Comparison of ENCODE assay signal across 8 cellular contexts in genomic region chrX:118495061-118495921, GRCh38. TPM values are rescaled to one million over a fixed set of nuclear protein-coding genes. Genes with fewer than 3 reads are reported as not detected.
DNase-seq lines count a peak whose midpoint lies in the region; TF ChIP-seq lines count a peak whose summit lies in the region.

Gene DOCK11, plus strand, starts transcription at chrX:118495815. Its CDS starts 157 bp downstream, at chrX:118495972.

- peaks cover 2% of the 10 kb centered on the region for H3K36me3 Mint-ChIP-seq in activated naive CD8-positive, alpha-beta T cell treated with anti-CD3 and anti-CD28 coated beads for 36 hours

- whole genome bisulfite sequencing in thyroid gland, 2 donors: no CpG with 5 or more reads among the region's 64 CpGs

- H3K4me3 Mint-ChIP-seq in activated naive CD8-positive, alpha-beta T cell treated with anti-CD3 and anti-CD28 coated beads for 36 hours: peak within 1 kb of the TSS; percentile 96

- H3K9me3 ChIP-seq in Loucy (ENCODE audit: insufficient read depth, low read depth, low read length) (no peaks in the 10 kb centered on the region), SU-DHL-6 (ENCODE audit: insufficient read depth, low read length) (no peaks in the 10 kb centered on the region), parathyroid adenoma (ENCODE audit: control insufficient read depth, low read length) (no peaks in the 10 kb centered on the region), thyroid gland (no peaks in the 10 kb centered on the region)

- H3K4me1 ChIP-seq in Loucy (ENCODE audit: insufficient read depth, low read length, poor library complexity, severe bottlenecking) (peaks cover 21% of the 10 kb centered on the region), parathyroid adenoma (no peaks in the 10 kb centered on the region), thyroid gland (peaks cover 5 to 8% of the 10 kb centered on the region in 2 donors)

- in situ Hi-C loops in G401 (cut with HindIII; ENCODE audit: low sequenced_read_pairs): no loop called here

- H3K36me3 ChIP-seq in Loucy (ENCODE audit: insufficient read depth, low read length) (no peaks in the 10 kb centered on the region), SU-DHL-6 (ENCODE audit: low read length) (no peaks in the 10 kb centered on the region), parathyroid adenoma (ENCODE audit: control insufficient read depth, insufficient read depth, low read length) (no peaks in the 10 kb centered on the region), thyroid gland (no peaks in the 10 kb centered on the region)

- peaks cover 37% of the 10 kb centered on the region; the same call in 1 of the 2 replicates for H3K79me2 ChIP-seq in Loucy (ENCODE audit: insufficient read depth, low read length)
- peaks cover 13% of the 10 kb centered on the region for H3K79me2 ChIP-seq in SU-DHL-6 (ENCODE audit: insufficient read depth, low read length)
- H3K79me2 ChIP-seq in parathyroid adenoma: no peaks in the 10 kb centered on the region

- no peaks in the 10 kb centered on the region for H3F3A ChIP-seq in Loucy (ENCODE audit: low read depth)
- peaks cover 3% of the 10 kb centered on the region; the same call in 1 of the 2 replicates for H3F3A ChIP-seq in SU-DHL-6 (ENCODE audit: insufficient read depth)

- peak; percentile 46 for DNase-seq in G401 (ENCODE audit: low spot score)
- DNase-seq in H4 (ENCODE audit: low spot score): peak; percentile 82
- peak; percentile 83 for DNase-seq in activated naive CD8-positive, alpha-beta T cell treated with anti-CD3 and anti-CD28 coated beads for 36 hours
- peak; percentile 91 for DNase-seq in cardiac septum (ENCODE audit: low spot score)
- DNase-seq in thyroid gland: peak; percentile 81 to 82

- H3K9me2 ChIP-seq in Loucy (replicated peaks; ENCODE audit: low read depth, low read length): no peaks in the 10 kb centered on the region
- H3K9me2 ChIP-seq in SU-DHL-6 (replicated peaks; ENCODE audit: insufficient read depth, low read length): no peaks in the 10 kb centered on the region

- H3K27ac Mint-ChIP-seq in activated naive CD8-positive, alpha-beta T cell treated with anti-CD3 and anti-CD28 coated beads for 36 hours: peak within 1 kb of the TSS; percentile 94

- no peak for TF ChIP-seq CTCF in Loucy (conservative IDR thresholded peaks at IDR 0.05; ENCODE audit: low read length)
- no peak for TF ChIP-seq CTCF in SU-DHL-6 (IDR thresholded peaks at IDR 0.05; ENCODE audit: insufficient read depth, low read length, poor library complexity, severe bottlenecking)
- no peak for TF ChIP-seq CTCF in parathyroid adenoma (IDR thresholded peaks at IDR 0.05)
- TF ChIP-seq CTCF in thyroid gland (IDR thresholded peaks at IDR 0.05): no peak

- peaks cover 19% of the 10 kb centered on the region for H3K4me1 Mint-ChIP-seq in activated naive CD8-positive, alpha-beta T cell treated with anti-CD3 and anti-CD28 coated beads for 36 hours

- H3K4me2 ChIP-seq in Loucy (ENCODE audit: low read depth, low read length, poor library complexity, severe bottlenecking) (peak within 1 kb of the TSS; percentile 91), SU-DHL-6 (ENCODE audit: low read depth, low read length, poor library complexity, severe bottlenecking) (peak within 1 kb of the TSS; percentile 82), parathyroid adenoma (ENCODE audit: low read length) (peak within 1 kb of the TSS; percentile 58)

- H3K27me3 ChIP-seq in Loucy (ENCODE audit: insufficient read depth, low read length, poor library complexity, severe bottlenecking): no peaks in the 10 kb centered on the region
- H3K27me3 ChIP-seq in SU-DHL-6 (ENCODE audit: low read length): no peaks in the 10 kb centered on the region
- H3K27me3 ChIP-seq in parathyroid adenoma (ENCODE audit: control insufficient read depth, insufficient read depth, low read length): no peaks in the 10 kb centered on the region
- H3K27me3 ChIP-seq in thyroid gland: no peaks in the 10 kb centered on the region

- H3K9ac ChIP-seq in Loucy (ENCODE audit: low read depth, low read length, poor library complexity, severe bottlenecking): peak within 1 kb of the TSS; percentile 82
- H3K9ac ChIP-seq in SU-DHL-6 (ENCODE audit: low read length): peak within 1 kb of the TSS; percentile 86
- H3K9ac ChIP-seq in parathyroid adenoma: no peak within 1 kb of the TSS

- H3K9me3 Mint-ChIP-seq in activated naive CD8-positive, alpha-beta T cell treated with anti-CD3 and anti-CD28 coated beads for 36 hours: no peaks in the 10 kb centered on the region

- TF ChIP-seq POLR2A in thyroid gland (IDR thresholded peaks at IDR 0.05): peak in 1 of 2 donors; percentile 77

- H3K27ac ChIP-seq in SU-DHL-6 (ENCODE audit: low read depth, low read length) (peak within 1 kb of the TSS; percentile 63), parathyroid adenoma (no peak within 1 kb of the TSS), thyroid gland (peak within 1 kb of the TSS; percentile 60 to 76 (median 74))

- H4K20me1 ChIP-seq in Loucy (ENCODE audit: insufficient read depth, low read length, poor library complexity, severe bottlenecking) (no peaks in the 10 kb centered on the region), SU-DHL-6 (ENCODE audit: low read depth, low read length) (no peaks in the 10 kb centered on the region)

- intact Hi-C loops in cardiac septum (cut with DNase I): no loop called here
- intact Hi-C loops in thyroid gland (cut with DNase I): no loop called here

- H3K4me3 ChIP-seq in Loucy (ENCODE audit: low read length, poor library complexity, severe bottlenecking) (peak within 1 kb of the TSS; percentile 87), SU-DHL-6 (ENCODE audit: insufficient read depth, low read length, poor library complexity, severe bottlenecking) (peak within 1 kb of the TSS; percentile 71), parathyroid adenoma (ENCODE audit: low read depth, low read length) (peak within 1 kb of the TSS; percentile 40), thyroid gland (replicated peaks in 1 of 3) (peak within 1 kb of the TSS; percentile 14 to 69 (median 33))

- peak within 1 kb of the TSS; percentile 81 for H2AFZ ChIP-seq in Loucy (ENCODE audit: low read length)
- H2AFZ ChIP-seq in SU-DHL-6 (ENCODE audit: low read depth, low read length, severe bottlenecking): peak within 1 kb of the TSS; percentile 68
- peak within 1 kb of the TSS; percentile 83 for H2AFZ ChIP-seq in parathyroid adenoma

- H3K27me3 Mint-ChIP-seq in activated naive CD8-positive, alpha-beta T cell treated with anti-CD3 and anti-CD28 coated beads for 36 hours: no peaks in the 10 kb centered on the region

RNA-seq across cellular contexts. Expression of gene DOCK11, which starts in this region (rescaled TPM):
- 0.88 TPM in 1 of 2 replicates, not detected in the other for total RNA-seq in G401 (2014; rRNA removed; shearing (Covaris generic))
- total RNA-seq in H4 (2014; rRNA removed; shearing (Covaris generic)): 3.4 and 7.7 TPM in 2 replicates
- 10 to 100 TPM; 44.7 to 47.3 TPM for total RNA-seq in activated naive CD8-positive, alpha-beta T cell treated with anti-CD3 and anti-CD28 coated beads for 36 hours
- total RNA-seq in cardiac septum (3.8 TPM), thyroid gland (10 to 100 TPM; 36.0 to 50.0 (median 41.1) TPM)

Comparison
In these comparisons a context has a peak if more than half of its experiments do, and no peak if none do; other contexts are left out.
1. Peak in DNase-seq in G401; RNA of the gene not detected or under 1 TPM.
2. H3K4me3 ChIP-seq: peak in every context shown above with its lines; median percentile 87 in Loucy; 71 in SU-DHL-6; 40 in parathyroid adenoma; 33 in thyroid gland.